Comparison of ENCODE assay signal across 25 cellular contexts in genomic region chr6:49151957-49152356, GRCh38.
DNase-seq lines count a peak whose midpoint lies in the region; ATAC-seq, FAIRE-seq and TF ChIP-seq lines count a peak whose summit lies in the region.
"Had no signal": no experiment of that assay in that cellular context is flagged by ENCODE, and none has a peak within 500 bp of the region (broad histone marks: within the 10 kb centered on the region; RNA-seq: fewer than 3 reads in every experiment).

No MANE protein-coding gene starts in this region.

- H3K27ac ChIP-seq in Peyer's patch = no peak overlapping the region
- no peak overlapping the region for H3K27ac ChIP-seq in spleen
- H3K27ac ChIP-seq in upper lobe of right lung = no peak overlapping the region
- H3K27ac ChIP-seq: A549; BLaER1 treated with 17β-estradiol and CSF1 and Interleukin-3, amounts not matched to agents 10 nM and 100 nM had no signal

- TF ChIP-seq CTCF in Peyer's patch (IDR thresholded peaks at IDR 0.05) = no peak
- no peak for TF ChIP-seq CTCF in spleen (IDR thresholded peaks at IDR 0.05 in 8 of 11, conservative IDR thresholded peaks at IDR 0.05 in 3 of 11)
- no peak for TF ChIP-seq CTCF in upper lobe of right lung (IDR thresholded peaks at IDR 0.05)

- TF ChIP-seq POLR2A in H54 (IDR thresholded peaks at IDR 0.05; ENCODE audit: low read depth, low read length) (no peak), Peyer's patch (IDR thresholded peaks at IDR 0.05) (no peak), spleen (IDR thresholded peaks at IDR 0.05) (no peak)

- no peak for DNase-seq in H54 (ENCODE audit: insufficient read length, low spot score)
- peak; percentile 7 for DNase-seq in MV-4-11 (lab: John Stamatoyannopoulos, UW)
- peak; percentile 13 for DNase-seq in adipocyte (ENCODE audit: low read depth)
- DNase-seq in Peyer's patch = no peak
- DNase-seq in spleen = no peak
- no peak for DNase-seq in upper lobe of right lung
- no peak for DNase-seq in DMS79 treated with DMSO at 0.1 percent for 48 hours (lab: John Stamatoyannopoulos, UW)
- DNase-seq: AML-193; CD4-positive, alpha-beta T cell; DMS53; GDM1; Kasumi-1; NCI-H2029; NCI-H446; NCI-H526; NCI-H82; SHP77 treated with DMSO at 0.1 percent for 48 hours had no signal

- no peak overlapping the region for H3K9ac ChIP-seq in adipocyte (ENCODE audit: low read length)
- H3K9ac ChIP-seq: BLaER1 treated with 17β-estradiol and CSF1 and Interleukin-3, amounts not matched to agents 10 nM and 100 nM had no signal

- H3K4me3 ChIP-seq in adipocyte (ENCODE audit: low read length) = no peak overlapping the region
- H3K4me3 ChIP-seq in Peyer's patch = no peak overlapping the region
- H3K4me3 ChIP-seq in spleen = no peak overlapping the region
- H3K4me3 ChIP-seq in upper lobe of right lung = no peak overlapping the region
- H3K4me3 ChIP-seq: A549; BLaER1 treated with 17β-estradiol and CSF1 and Interleukin-3, amounts not matched to agents 10 nM and 100 nM; GM23338; K562 had no signal

- ATAC-seq in upper lobe of right lung = no peak
- ATAC-seq: A549, GM23338, HCT116, K562, Panc1 had no signal

- 71 to 77% (median 73%) methylated on average over 4 of the region's 4 CpGs for WGBS in spleen, 5 donors

- H3K9me3 ChIP-seq in adipocyte (ENCODE audit: control insufficient read depth, low read length) = peaks cover 4% of the 10 kb centered on the region
- H3K9me3 ChIP-seq in Peyer's patch = no peaks in the 10 kb centered on the region
- H3K9me3 ChIP-seq in spleen = peaks cover 0 to 30% (median 14%) of the 10 kb centered on the region in 8 donors
- H3K9me3 ChIP-seq in upper lobe of right lung = no peaks in the 10 kb centered on the region
- H3K9me3 ChIP-seq: A549 had no signal

- H3K36me3 ChIP-seq in adipocyte (ENCODE audit: control insufficient read depth, insufficient read depth, low read length, severe bottlenecking) (no peaks in the 10 kb centered on the region), Peyer's patch (no peaks in the 10 kb centered on the region), spleen (no peaks in the 10 kb centered on the region), upper lobe of right lung (no peaks in the 10 kb centered on the region)
- H3K36me3 ChIP-seq: BLaER1 treated with 17β-estradiol and CSF1 and Interleukin-3, amounts not matched to agents 10 nM and 100 nM had no signal

- peak; percentile 50 for FAIRE-seq in H54 (lab: Jason Lieb, UNC)
- FAIRE-seq: A549, GM12892, HTR-8/SVneo, K562 had no signal

- intact Hi-C loops in spleen (cut with DNase I; ENCODE audit: low total_unique reads) = no loop called here
- intact Hi-C loops in upper lobe of right lung (cut with DNase I) = no loop called here

- H3K27me3 ChIP-seq in adipocyte (replicated peaks; ENCODE audit: control insufficient read depth, insufficient read depth, low read length) (no peaks in the 10 kb centered on the region), Peyer's patch (no peaks in the 10 kb centered on the region), spleen (replicated peaks in 1 of 7) (no peaks in the 10 kb centered on the region), upper lobe of right lung (no peaks in the 10 kb centered on the region)
- H3K27me3 ChIP-seq: BLaER1 treated with 17β-estradiol and CSF1 and Interleukin-3, amounts not matched to agents 10 nM and 100 nM had no signal

- H3K4me1 ChIP-seq in adipocyte (ENCODE audit: control insufficient read depth, insufficient read depth, low read length) (no peaks in the 10 kb centered on the region), Peyer's patch (no peaks in the 10 kb centered on the region), spleen (no peaks in the 10 kb centered on the region), upper lobe of right lung (no peaks in the 10 kb centered on the region)
- H3K4me1 ChIP-seq: A549; BLaER1 treated with 17β-estradiol and CSF1 and Interleukin-3, amounts not matched to agents 10 nM and 100 nM had no signal

Comparison
In these comparisons a context has a peak if more than half of its experiments do, and no peak if none do; other contexts are left out.
1. DNase-seq: peak in MV-4-11 (single experiment) and adipocyte (single experiment); none in H54 (single experiment), Peyer's patch (0 of 3), spleen (single experiment), upper lobe of right lung (single experiment) and DMS79 treated with DMSO at 0.1 percent for 48 hours (single experiment).